In the genomic region with DNA sequence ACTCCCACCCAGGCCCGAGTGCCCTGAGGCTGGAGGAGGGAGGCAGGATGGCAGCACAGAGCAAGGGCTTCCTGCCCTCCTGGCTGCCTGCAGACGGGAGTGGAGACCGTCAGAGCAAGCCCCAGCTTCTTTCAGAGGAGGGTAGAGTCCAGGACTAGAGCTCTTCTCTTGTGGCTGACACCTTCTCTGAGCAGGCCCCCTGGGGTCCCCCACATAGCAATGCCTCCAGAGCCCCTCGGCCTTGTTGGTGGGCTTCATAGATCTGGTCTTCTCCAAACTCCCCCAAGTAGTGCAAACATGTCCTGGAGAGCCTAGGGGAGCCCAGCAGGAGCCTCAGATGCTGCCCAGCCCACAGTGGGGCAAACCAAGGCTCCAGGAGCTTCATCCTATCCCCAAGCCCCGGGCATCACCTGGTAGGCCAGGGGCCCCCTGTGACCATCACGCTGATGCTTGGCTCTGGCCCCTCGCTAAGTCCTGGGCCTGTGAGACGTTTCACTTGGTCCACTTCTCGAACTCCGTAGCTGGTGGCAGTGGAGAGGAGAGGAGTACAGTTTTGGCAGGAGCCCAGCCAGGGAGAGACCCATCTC, we compare ENCODE assay signal across 1 cellular context.
TF ChIP-seq lines count a peak whose summit lies in the region.

No MANE protein-coding gene starts in this region.

TF ChIP-seq in HEK293T, 16 proteins besides CTCF, POLR2A, EP300 and RAD21:
- TF ChIP-seq SUZ12 (IDR thresholded peaks at IDR 0.05) (no peak), FOXK2 (IDR thresholded peaks at IDR 0.05) (no peak), ARNT (IDR thresholded peaks at IDR 0.05) (no peak), BHLHE40 (IDR thresholded peaks at IDR 0.05; ENCODE audit: borderline replicate concordance) (no peak), L3MBTL2 (conservative IDR thresholded peaks at IDR 0.05) (no peak)
